1 cellular context compared by ENCODE assay signal in genomic region chr12:92886131-92886530, GRCh38.
TF ChIP-seq lines count a peak whose summit lies in the region.

No MANE protein-coding gene starts in this region.

TF ChIP-seq in HepG2, 621 proteins besides CTCF, POLR2A, EP300 and RAD21 (continued from another document):
- TF ChIP-seq ZNF503 (CRISPR knock-in tag; IDR thresholded peaks at IDR 0.05) (no peak), CENPT (CRISPR knock-in tag; IDR thresholded peaks at IDR 0.05; ENCODE audit: low read depth) (no peak), ZSCAN25 (CRISPR knock-in tag; IDR thresholded peaks at IDR 0.05) (0 out of 2 replicates have a peak, but pooled peaks have one; percentile 34)
